Comparison of ENCODE assay signal across 1 cellular context in genomic region chr2:197434541-197435513, GRCh38.
TF ChIP-seq lines count a peak whose summit lies in the region.

SF3B1 (minus strand) TSS chr2:197435028; CDS start chr2:197434999, 29 bp downstream.

TF ChIP-seq in HepG2, 621 proteins besides CTCF, POLR2A, EP300 and RAD21 (continued from another document and continues in another):
- TF ChIP-seq ZNF512B (CRISPR knock-in tag; IDR thresholded peaks at IDR 0.05; ENCODE audit: borderline replicate concordance) (no peak), RARA (CRISPR knock-in tag; IDR thresholded peaks at IDR 0.05) (peak; percentile 38; the same call in 1 of the 2 replicates), NAIF1 (CRISPR knock-in tag; IDR thresholded peaks at IDR 0.05; ENCODE audit: borderline replicate concordance) (peak; percentile 79; the same call in 1 of the 2 replicates), XRCC5 (optimal IDR thresholded peaks at IDR 0.05; ENCODE audit: low read length) (no peak), ZNF547 (CRISPR knock-in tag; IDR thresholded peaks at IDR 0.05) (peak; percentile 90), RARG (CRISPR knock-in tag; IDR thresholded peaks at IDR 0.05; ENCODE audit: low read depth) (0 out of 2 replicates have a peak, but pooled peaks have one; percentile 30), ATF7-NPFF (CRISPR knock-in tag; IDR thresholded peaks at IDR 0.05; ENCODE audit: low read depth) (no peak; the same call in 1 of the 2 replicates), ZEB1 (IDR thresholded peaks at IDR 0.05; ENCODE audit: insufficient replicate concordance, low read depth) (peak; percentile 76), ZZZ3 (CRISPR knock-in tag; IDR thresholded peaks at IDR 0.05; ENCODE audit: borderline replicate concordance) (peak; percentile 75; the same call in 1 of the 2 replicates), ZFP82 (CRISPR knock-in tag; IDR thresholded peaks at IDR 0.05; ENCODE audit: borderline replicate concordance) (peak; percentile 96), CREB3 (CRISPR knock-in tag; IDR thresholded peaks at IDR 0.05) (0 out of 2 replicates have a peak, but pooled peaks have one; percentile 5), ZXDC (CRISPR knock-in tag; IDR thresholded peaks at IDR 0.05) (no peak), ZNF234 (CRISPR knock-in tag; conservative IDR thresholded peaks at IDR 0.05) (peak; percentile 80; the same call in 1 of the 2 replicates), ZNF235 (CRISPR knock-in tag; IDR thresholded peaks at IDR 0.05; ENCODE audit: borderline replicate concordance) (peak; percentile 47; the same call in 1 of the 2 replicates), KLF6 (CRISPR knock-in tag; IDR thresholded peaks at IDR 0.05) (peak; percentile 61), ONECUT2 (CRISPR knock-in tag; IDR thresholded peaks at IDR 0.05) (no peak), ZNF766 (CRISPR knock-in tag; IDR thresholded peaks at IDR 0.05; ENCODE audit: borderline replicate concordance) (no peak), ZNF709 (CRISPR knock-in tag; IDR thresholded peaks at IDR 0.05) (peak; percentile 97), MAF1 (CRISPR knock-in tag; IDR thresholded peaks at IDR 0.05; ENCODE audit: borderline replicate concordance) (0 out of 2 replicates have a peak, but pooled peaks have one; percentile 14), DNMT3B (CRISPR knock-in tag; conservative IDR thresholded peaks at IDR 0.05) (peak; percentile 89; the same call in 1 of the 2 replicates), ZBTB21 (CRISPR knock-in tag; IDR thresholded peaks at IDR 0.05) (0 out of 2 replicates have a peak, but pooled peaks have one; percentile 12), ZMYM3 (CRISPR knock-in tag; IDR thresholded peaks at IDR 0.05) (no peak), MIER2 (CRISPR knock-in tag; IDR thresholded peaks at IDR 0.05) (no peak), ZNF205 (CRISPR knock-in tag; IDR thresholded peaks at IDR 0.05) (peak; percentile 99), SRSF4 (IDR thresholded peaks at IDR 0.05; ENCODE audit: low read depth, low read length, poor library complexity, severe bottlenecking) (no peak), ZFP36L2 (CRISPR knock-in tag; IDR thresholded peaks at IDR 0.05) (no peak), U2AF2 (IDR thresholded peaks at IDR 0.05; ENCODE audit: low read depth, low read length) (peak; percentile 61; the same call in 1 of the 2 replicates), ZNF850 (CRISPR knock-in tag; conservative IDR thresholded peaks at IDR 0.05) (no peak), PRMT3 (CRISPR knock-in tag; IDR thresholded peaks at IDR 0.05; ENCODE audit: borderline replicate concordance, low read depth) (peak; percentile 71; the same call in 1 of the 2 replicates), AGO2 (optimal IDR thresholded peaks at IDR 0.05; ENCODE audit: low read depth, low read length) (peak; percentile 63), MEIS1 (CRISPR knock-in tag; IDR thresholded peaks at IDR 0.05; ENCODE audit: borderline replicate concordance) (peak; percentile 55; the same call in 1 of the 2 replicates), LCORL (IDR thresholded peaks at IDR 0.05) (no peak), LCORL (CRISPR knock-in tag; IDR thresholded peaks at IDR 0.05) (no peak), RXRA (CRISPR knock-in tag; IDR thresholded peaks at IDR 0.05) (peak; percentile 72; the same call in 1 of the 2 replicates), FOXA1 (IDR thresholded peaks at IDR 0.05) (no peak), FOXA1 (CRISPR knock-in tag; IDR thresholded peaks at IDR 0.05) (no peak; the same call in 1 of the 2 replicates), ELK4 (CRISPR knock-in tag; IDR thresholded peaks at IDR 0.05; ENCODE audit: borderline replicate concordance) (no peak; the same call in 1 of the 2 replicates), RAD51 (IDR thresholded peaks at IDR 0.05; ENCODE audit: borderline replicate concordance) (peak; percentile 96), SRY (CRISPR knock-in tag; IDR thresholded peaks at IDR 0.05) (peak; percentile 93), CHD2 (IDR thresholded peaks at IDR 0.05; ENCODE audit: low read depth, low read length) (0 out of 2 replicates have a peak, but pooled peaks have one; percentile 52), SMAD1 (CRISPR knock-in tag; IDR thresholded peaks at IDR 0.05; ENCODE audit: borderline replicate concordance, low read depth) (no peak), TEAD3 (CRISPR knock-in tag; optimal IDR thresholded peaks at IDR 0.05; ENCODE audit: borderline replicate concordance) (peak; percentile 82), KLF15 (CRISPR knock-in tag; IDR thresholded peaks at IDR 0.05; ENCODE audit: borderline replicate concordance) (no peak; the same call in none of the 2 replicates)
- TF ChIP-seq, protein P1, sequence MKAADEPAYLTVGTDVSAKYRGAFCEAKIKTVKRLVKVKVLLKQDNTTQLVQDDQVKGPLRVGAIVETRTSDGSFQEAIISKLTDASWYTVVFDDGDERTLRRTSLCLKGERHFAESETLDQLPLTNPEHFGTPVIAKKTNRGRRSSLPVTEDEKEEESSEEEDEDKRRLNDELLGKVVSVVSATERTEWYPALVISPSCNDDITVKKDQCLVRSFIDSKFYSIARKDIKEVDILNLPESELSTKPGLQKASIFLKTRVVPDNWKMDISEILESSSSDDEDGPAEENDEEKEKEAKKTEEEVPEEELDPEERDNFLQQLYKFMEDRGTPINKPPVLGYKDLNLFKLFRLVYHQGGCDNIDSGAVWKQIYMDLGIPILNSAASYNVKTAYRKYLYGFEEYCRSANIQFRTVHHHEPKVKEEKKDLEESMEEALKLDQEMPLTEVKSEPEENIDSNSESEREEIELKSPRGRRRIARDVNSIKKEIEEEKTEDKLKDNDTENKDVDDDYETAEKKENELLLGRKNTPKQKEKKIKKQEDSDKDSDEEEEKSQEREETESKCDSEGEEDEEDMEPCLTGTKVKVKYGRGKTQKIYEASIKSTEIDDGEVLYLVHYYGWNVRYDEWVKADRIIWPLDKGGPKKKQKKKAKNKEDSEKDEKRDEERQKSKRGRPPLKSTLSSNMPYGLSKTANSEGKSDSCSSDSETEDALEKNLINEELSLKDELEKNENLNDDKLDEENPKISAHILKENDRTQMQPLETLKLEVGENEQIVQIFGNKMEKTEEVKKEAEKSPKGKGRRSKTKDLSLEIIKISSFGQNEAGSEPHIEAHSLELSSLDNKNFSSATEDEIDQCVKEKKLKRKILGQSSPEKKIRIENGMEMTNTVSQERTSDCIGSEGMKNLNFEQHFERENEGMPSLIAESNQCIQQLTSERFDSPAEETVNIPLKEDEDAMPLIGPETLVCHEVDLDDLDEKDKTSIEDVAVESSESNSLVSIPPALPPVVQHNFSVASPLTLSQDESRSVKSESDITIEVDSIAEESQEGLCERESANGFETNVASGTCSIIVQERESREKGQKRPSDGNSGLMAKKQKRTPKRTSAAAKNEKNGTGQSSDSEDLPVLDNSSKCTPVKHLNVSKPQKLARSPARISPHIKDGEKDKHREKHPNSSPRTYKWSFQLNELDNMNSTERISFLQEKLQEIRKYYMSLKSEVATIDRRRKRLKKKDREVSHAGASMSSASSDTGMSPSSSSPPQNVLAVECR (CRISPR knock-in tag; IDR thresholded peaks at IDR 0.05; ENCODE audit: borderline replicate concordance) = peak; percentile 85; the same call in 1 of the 2 replicates
- TF ChIP-seq, protein P2, sequence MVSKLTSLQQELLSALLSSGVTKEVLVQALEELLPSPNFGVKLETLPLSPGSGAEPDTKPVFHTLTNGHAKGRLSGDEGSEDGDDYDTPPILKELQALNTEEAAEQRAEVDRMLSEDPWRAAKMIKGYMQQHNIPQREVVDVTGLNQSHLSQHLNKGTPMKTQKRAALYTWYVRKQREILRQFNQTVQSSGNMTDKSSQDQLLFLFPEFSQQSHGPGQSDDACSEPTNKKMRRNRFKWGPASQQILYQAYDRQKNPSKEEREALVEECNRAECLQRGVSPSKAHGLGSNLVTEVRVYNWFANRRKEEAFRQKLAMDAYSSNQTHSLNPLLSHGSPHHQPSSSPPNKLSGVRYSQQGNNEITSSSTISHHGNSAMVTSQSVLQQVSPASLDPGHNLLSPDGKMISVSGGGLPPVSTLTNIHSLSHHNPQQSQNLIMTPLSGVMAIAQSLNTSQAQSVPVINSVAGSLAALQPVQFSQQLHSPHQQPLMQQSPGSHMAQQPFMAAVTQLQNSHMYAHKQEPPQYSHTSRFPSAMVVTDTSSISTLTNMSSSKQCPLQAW (CRISPR knock-in tag; IDR thresholded peaks at IDR 0.05) = peak; percentile 78
- TF ChIP-seq, protein P3, sequence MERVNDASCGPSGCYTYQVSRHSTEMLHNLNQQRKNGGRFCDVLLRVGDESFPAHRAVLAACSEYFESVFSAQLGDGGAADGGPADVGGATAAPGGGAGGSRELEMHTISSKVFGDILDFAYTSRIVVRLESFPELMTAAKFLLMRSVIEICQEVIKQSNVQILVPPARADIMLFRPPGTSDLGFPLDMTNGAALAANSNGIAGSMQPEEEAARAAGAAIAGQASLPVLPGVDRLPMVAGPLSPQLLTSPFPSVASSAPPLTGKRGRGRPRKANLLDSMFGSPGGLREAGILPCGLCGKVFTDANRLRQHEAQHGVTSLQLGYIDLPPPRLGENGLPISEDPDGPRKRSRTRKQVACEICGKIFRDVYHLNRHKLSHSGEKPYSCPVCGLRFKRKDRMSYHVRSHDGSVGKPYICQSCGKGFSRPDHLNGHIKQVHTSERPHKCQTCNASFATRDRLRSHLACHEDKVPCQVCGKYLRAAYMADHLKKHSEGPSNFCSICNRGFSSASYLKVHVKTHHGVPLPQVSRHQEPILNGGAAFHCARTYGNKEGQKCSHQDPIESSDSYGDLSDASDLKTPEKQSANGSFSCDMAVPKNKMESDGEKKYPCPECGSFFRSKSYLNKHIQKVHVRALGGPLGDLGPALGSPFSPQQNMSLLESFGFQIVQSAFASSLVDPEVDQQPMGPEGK (CRISPR knock-in tag; IDR thresholded peaks at IDR 0.05) = no peak
- TF ChIP-seq, protein P4, sequence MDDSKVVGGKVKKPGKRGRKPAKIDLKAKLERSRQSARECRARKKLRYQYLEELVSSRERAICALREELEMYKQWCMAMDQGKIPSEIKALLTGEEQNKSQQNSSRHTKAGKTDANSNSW (CRISPR knock-in tag; IDR thresholded peaks at IDR 0.05; ENCODE audit: borderline replicate concordance) = peak; percentile 65; the same call in 1 of the 2 replicates
- TF ChIP-seq, protein P5, sequence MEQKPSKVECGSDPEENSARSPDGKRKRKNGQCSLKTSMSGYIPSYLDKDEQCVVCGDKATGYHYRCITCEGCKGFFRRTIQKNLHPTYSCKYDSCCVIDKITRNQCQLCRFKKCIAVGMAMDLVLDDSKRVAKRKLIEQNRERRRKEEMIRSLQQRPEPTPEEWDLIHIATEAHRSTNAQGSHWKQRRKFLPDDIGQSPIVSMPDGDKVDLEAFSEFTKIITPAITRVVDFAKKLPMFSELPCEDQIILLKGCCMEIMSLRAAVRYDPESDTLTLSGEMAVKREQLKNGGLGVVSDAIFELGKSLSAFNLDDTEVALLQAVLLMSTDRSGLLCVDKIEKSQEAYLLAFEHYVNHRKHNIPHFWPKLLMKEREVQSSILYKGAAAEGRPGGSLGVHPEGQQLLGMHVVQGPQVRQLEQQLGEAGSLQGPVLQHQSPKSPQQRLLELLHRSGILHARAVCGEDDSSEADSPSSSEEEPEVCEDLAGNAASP (CRISPR knock-in tag; IDR thresholded peaks at IDR 0.05; ENCODE audit: borderline replicate concordance) = peak; percentile 74
